ENCODE assay signal across 1 cellular context in genomic region chr1:164759945-164760584, GRCh38.
TF ChIP-seq lines count a peak whose summit lies in the region.

No MANE protein-coding gene starts in this region.

TF ChIP-seq in GM23338, 12 proteins besides CTCF, POLR2A, EP300 and RAD21 (continued from another document):
- no peak for TF ChIP-seq ZNF462 (CRISPR knock-in tag; IDR thresholded peaks at IDR 0.05)
